8 cellular contexts compared by ENCODE assay signal in the genomic region with DNA sequence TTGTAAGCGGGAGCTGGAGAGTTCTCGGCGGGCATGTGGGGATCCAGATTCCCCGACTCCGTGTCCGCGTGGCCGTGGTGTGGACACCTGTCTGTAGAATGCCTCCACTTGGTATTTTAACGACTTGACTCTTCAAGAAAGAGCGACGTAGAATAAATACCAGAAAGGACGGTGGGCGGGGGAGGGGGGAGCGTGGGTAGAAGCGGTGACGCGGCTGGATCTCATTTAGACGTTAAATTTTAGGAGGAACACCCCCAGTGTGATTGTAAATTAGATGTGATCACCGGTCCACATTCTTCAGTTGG. TPM values are rescaled to one million over a fixed set of nuclear protein-coding genes. Genes with fewer than 3 reads are reported as not detected.
DNase-seq lines count a peak whose midpoint lies in the region; ATAC-seq and TF ChIP-seq lines count a peak whose summit lies in the region.

No MANE protein-coding gene starts in this region.

- no peaks in the 10 kb centered on the region; the same call in none of the 2 replicates for H4K20me1 ChIP-seq in GM23338 (replicated peaks; ENCODE audit: insufficient read depth)

- peaks cover 24% of the 10 kb centered on the region for H3K27me3 Mint-ChIP-seq in GM23338 (ENCODE audit: insufficient read depth, low read depth, poor library complexity)
- H3K27me3 Mint-ChIP-seq in activated CD8-positive, alpha-beta T cell treated with anti-CD3 and anti-CD28 coated beads, Interleukin-2, amount 10 ng/mL, durations not matched to agents 7 days and 5 days (ENCODE audit: low read depth): peaks cover 36% of the 10 kb centered on the region

- H3K9me2 ChIP-seq in GM23338 (ENCODE audit: insufficient read depth): no peaks in the 10 kb centered on the region

- H3K27ac Mint-ChIP-seq in GM23338: no peak overlapping the region
- no peak overlapping the region for H3K27ac Mint-ChIP-seq in activated CD8-positive, alpha-beta T cell treated with anti-CD3 and anti-CD28 coated beads, Interleukin-2, amount 10 ng/mL, durations not matched to agents 7 days and 5 days

- ATAC-seq in GM23338: no peak
- ATAC-seq in activated CD8-positive, alpha-beta T cell treated with anti-CD3 and anti-CD28 coated beads, Interleukin-2, amount 10 ng/mL, durations not matched to agents 7 days and 5 days: no peak
- no peak for ATAC-seq in GM19035 (IDR thresholded peaks at IDR 0.05; ENCODE audit: unreplicated experiment)

- POLR2A ChIA-PET in activated CD8-positive, alpha-beta T cell treated with anti-CD3 and anti-CD28 coated beads, Interleukin-2, amount 10 ng/mL, durations not matched to agents 7 days and 5 days (lab: Charles Lee): no interaction called here

- H2AFZ ChIP-seq in GM23338: peak overlapping the region; percentile 99

- H3K4me3 ChIP-seq in GM23338 (peak overlapping the region; percentile 60), iPS-15b (ENCODE audit: low read depth, low read length) (peak overlapping the region; percentile 54), skeletal muscle satellite cell (ENCODE audit: low read length) (peak overlapping the region; percentile 97)

- H3K27me3 ChIP-seq in GM23338 (ENCODE audit: insufficient read depth) (peaks cover 70% of the 10 kb centered on the region), iPS-15b (ENCODE audit: control insufficient read depth, insufficient read depth, low read length) (peaks cover 63% of the 10 kb centered on the region), skeletal muscle satellite cell (ENCODE audit: control insufficient read depth, insufficient read depth, low read length) (no peaks in the 10 kb centered on the region)

- H3K9me3 Mint-ChIP-seq in GM23338: peaks cover 7% of the 10 kb centered on the region; the same call in 2 of the 3 replicates
- H3K9me3 Mint-ChIP-seq in activated CD8-positive, alpha-beta T cell treated with anti-CD3 and anti-CD28 coated beads, Interleukin-2, amount 10 ng/mL, durations not matched to agents 7 days and 5 days (ENCODE audit: insufficient read depth): no peaks in the 10 kb centered on the region

- CTCF ChIA-PET in activated CD8-positive, alpha-beta T cell treated with anti-CD3 and anti-CD28 coated beads, Interleukin-2, amount 10 ng/mL, durations not matched to agents 7 days and 5 days (lab: Charles Lee): interaction anchor here (1.3 kb wide), 1 partner anchor 63 kb away, joined by 3 read pairs; no protein-coding TSS in a partner anchor

- DNase-seq in GM23338 (ENCODE audit: low spot score) (peak; percentile 28), NCI-H2227 treated with DMSO at 0.1 percent for 48 hours (lab: John Stamatoyannopoulos, UW) (no peak), kidney glomerular epithelial cell (lab: John Stamatoyannopoulos, UW) (no peak), NCI-H748 treated with DMSO at 0.1 percent for 48 hours (lab: John Stamatoyannopoulos, UW) (no peak)
- no peak for DNase-seq in activated CD8-positive, alpha-beta T cell treated with anti-CD3 and anti-CD28 coated beads, Interleukin-2, amount 10 ng/mL, durations not matched to agents 7 days and 5 days

- H3K36me3 ChIP-seq in GM23338 (ENCODE audit: insufficient read depth) (no peaks in the 10 kb centered on the region), iPS-15b (ENCODE audit: control insufficient read depth, insufficient read depth, low read length) (no peaks in the 10 kb centered on the region), skeletal muscle satellite cell (ENCODE audit: insufficient read depth, low read length) (no peaks in the 10 kb centered on the region)

- H3K4me1 Mint-ChIP-seq in GM23338: peaks cover 4% of the 10 kb centered on the region; the same call in 1 of the 3 replicates
- H3K4me1 Mint-ChIP-seq in activated CD8-positive, alpha-beta T cell treated with anti-CD3 and anti-CD28 coated beads, Interleukin-2, amount 10 ng/mL, durations not matched to agents 7 days and 5 days (ENCODE audit: low read depth): peaks cover 2% of the 10 kb centered on the region

- H3K79me2 ChIP-seq in GM23338 (replicated peaks; ENCODE audit: insufficient read depth): no peaks in the 10 kb centered on the region

- no peaks in the 10 kb centered on the region for H3F3A ChIP-seq in GM23338 (replicated peaks; ENCODE audit: low read depth)

- H3K27ac ChIP-seq in GM23338 (ENCODE audit: low read depth): no peak overlapping the region

- H3K4me2 ChIP-seq in GM23338: peak overlapping the region; percentile 82
- H3K4me2 ChIP-seq in skeletal muscle satellite cell (ENCODE audit: low read length): peak overlapping the region; percentile 94

- H3K36me3 Mint-ChIP-seq in GM23338 (ENCODE audit: low read depth): 0 out of 3 replicates have a peak, but pooled peaks cover 3% of the 10 kb centered on the region
- H3K36me3 Mint-ChIP-seq in activated CD8-positive, alpha-beta T cell treated with anti-CD3 and anti-CD28 coated beads, Interleukin-2, amount 10 ng/mL, durations not matched to agents 7 days and 5 days (ENCODE audit: low read depth): peaks cover 3% of the 10 kb centered on the region

- peak overlapping the region; percentile 66 for H3K4me3 Mint-ChIP-seq in GM23338
- H3K4me3 Mint-ChIP-seq in activated CD8-positive, alpha-beta T cell treated with anti-CD3 and anti-CD28 coated beads, Interleukin-2, amount 10 ng/mL, durations not matched to agents 7 days and 5 days: peak overlapping the region; percentile 41

- H3K9ac ChIP-seq in iPS-15b (ENCODE audit: low read depth, low read length) (no peak overlapping the region), skeletal muscle satellite cell (ENCODE audit: low read depth, low read length) (peak overlapping the region; percentile 93)

- H3K9me3 ChIP-seq in iPS-15b (ENCODE audit: control insufficient read depth, insufficient read depth, low read length) (no peaks in the 10 kb centered on the region), skeletal muscle satellite cell (replicated peaks; ENCODE audit: low read length) (no peaks in the 10 kb centered on the region)

- H3K4me1 ChIP-seq in GM23338 (ENCODE audit: insufficient read depth): 0 out of 2 replicates have a peak, but pooled peaks cover 3% of the 10 kb centered on the region
- no peaks in the 10 kb centered on the region for H3K4me1 ChIP-seq in iPS-15b (ENCODE audit: control insufficient read depth, insufficient read depth, low read length)
- H3K4me1 ChIP-seq in skeletal muscle satellite cell (ENCODE audit: control insufficient read depth, insufficient read depth, low read length): peaks cover 18% of the 10 kb centered on the region

- TF ChIP-seq CTCF in GM23338 (conservative IDR thresholded peaks at IDR 0.05; ENCODE audit: low read depth in 2 of 2): no peak

TF ChIP-seq in GM23338, 12 proteins besides CTCF, POLR2A, EP300 and RAD21 (continues in another document):
- TF ChIP-seq EZH2phosphoT487 (IDR thresholded peaks at IDR 0.05; ENCODE audit: unreplicated experiment) (peak; percentile 37), JUNB (IDR thresholded peaks at IDR 0.05; ENCODE audit: unreplicated experiment) (no peak), EZH2 (IDR thresholded peaks at IDR 0.05; ENCODE audit: low read depth, unreplicated experiment) (peak; percentile 80), ZNF114 (CRISPR knock-in tag; IDR thresholded peaks at IDR 0.05) (no peak), NANOG (IDR thresholded peaks at IDR 0.05; ENCODE audit: borderline replicate concordance) (no peak), STAT1 (IDR thresholded peaks at IDR 0.05; ENCODE audit: unreplicated experiment) (no peak), CREB1 (CRISPR knock-in tag; IDR thresholded peaks at IDR 0.05; ENCODE audit: low read depth) (no peak), ZNF331 (CRISPR knock-in tag; IDR thresholded peaks at IDR 0.05; ENCODE audit: low read depth) (no peak)

RNA-seq across cellular contexts. Expression of gene PYGO1, which starts 0.6 kb away (rescaled TPM):
- 0.50 and 0.52 TPM in 2 replicates for total RNA-seq in GM23338 (2014; rRNA removed; shearing (Covaris generic))
- polyA plus RNA-seq in GM23338 (2016; fragmentation: Nextera tagmentation; extraction: Ambion mirVana): 0.18 and 0.23 TPM in 2 replicates
- not detected for total RNA-seq in activated CD8-positive, alpha-beta T cell treated with anti-CD3 and anti-CD28 coated beads, Interleukin-2, amount 10 ng/mL, durations not matched to agents 7 days and 5 days
- total RNA-seq in skeletal muscle satellite cell (2012; rRNA removed): 5.9 and 6.8 TPM in 2 replicates
